ENCODE assay signal across 23 cellular contexts in genomic region chr10:119805702-119806230, GRCh38.
DNase-seq lines count a peak whose midpoint lies in the region; ATAC-seq, FAIRE-seq and TF ChIP-seq lines count a peak whose summit lies in the region.
"Had no signal": no experiment of that assay in that cellular context is flagged by ENCODE, and none has a peak within 500 bp of the region (broad histone marks: within the 10 kb centered on the region; RNA-seq: fewer than 3 reads in every experiment).

No MANE protein-coding gene starts in this region.

- no peak for ATAC-seq in heart left ventricle
- ATAC-seq: Right ventricle myocardium inferior had no signal

- CTCF ChIA-PET in A673 (lab: Charles Lee), result no interaction called here

- H3K27ac ChIP-seq in A673 (ENCODE audit: low read depth, low read length, poor library complexity, severe bottlenecking) (peak overlapping the region; percentile 76), astrocyte (ENCODE audit: low read depth, low read length) (peak overlapping the region; percentile 10), heart left ventricle (no peak overlapping the region)
- H3K27ac ChIP-seq: 22Rv1 had no signal

- H3K9me3 Mint-ChIP-seq in astrocyte (ENCODE audit: unreplicated experiment), result no peaks in the 10 kb centered on the region
- no peaks in the 10 kb centered on the region for H3K9me3 Mint-ChIP-seq in nephron progenitor cell

- no TSS peak for BruUV-seq in A673 (replicated peaks; lab: Mats Ljungman, UMichigan)

- 81 to 84% (median 83%) methylated on average over 5 of the region's 5 CpGs for WGBS in heart left ventricle, 4 donors

- H3K27me3 Mint-ChIP-seq in astrocyte (ENCODE audit: low read depth, unreplicated experiment) (no peaks in the 10 kb centered on the region), nephron progenitor cell (ENCODE audit: low read depth, poor library complexity) (no peaks in the 10 kb centered on the region)
- H3K27me3 Mint-ChIP-seq: B cell had no signal

- H3K4me3 ChIP-seq in A673 (ENCODE audit: low read depth, low read length, poor library complexity, severe bottlenecking) (no peak overlapping the region), astrocyte (ENCODE audit: insufficient read depth, low read depth, low read length) (no peak overlapping the region), endocrine pancreas (ENCODE audit: control insufficient read depth, insufficient read depth, low read length) (peak overlapping the region; percentile 1), heart left ventricle (no peak overlapping the region)
- H3K4me3 ChIP-seq: MG63 had no signal

- intact Hi-C loops in A673 (cut with micrococcal nuclease; ENCODE audit: unreplicated experiment) (no loop called here), heart left ventricle (cut with DNase I) (loop anchor here in 1 of 10 donors (10.0 kb wide), 1 partner anchor 51 kb away; no protein-coding TSS in a partner anchor)

- H3K27me3 ChIP-seq in A673 (replicated peaks; ENCODE audit: insufficient read depth, low read depth, low read length, poor library complexity) (no peaks in the 10 kb centered on the region), astrocyte (ENCODE audit: insufficient read depth, low read length) (no peaks in the 10 kb centered on the region), endocrine pancreas (ENCODE audit: control insufficient read depth, insufficient read depth, low read length) (no peaks in the 10 kb centered on the region), heart left ventricle (no peaks in the 10 kb centered on the region)
- H3K27me3 ChIP-seq: MG63 had no signal

- H3K4me2 ChIP-seq in astrocyte (ENCODE audit: low read length), result peak overlapping the region; percentile 64

- H2AFZ ChIP-seq in astrocyte (ENCODE audit: low read depth, low read length), result no peak overlapping the region

- H3K36me3 Mint-ChIP-seq in astrocyte (ENCODE audit: low read depth, unreplicated experiment) (no peaks in the 10 kb centered on the region), nephron progenitor cell (ENCODE audit: low read depth) (peaks cover 21% of the 10 kb centered on the region)

- peak overlapping the region; percentile 67 for H3K27ac Mint-ChIP-seq in astrocyte (ENCODE audit: unreplicated experiment)
- H3K27ac Mint-ChIP-seq in nephron progenitor cell, result peak overlapping the region; percentile 78
- H3K27ac Mint-ChIP-seq: B cell had no signal

- H3K36me3 ChIP-seq in A673 (ENCODE audit: insufficient read depth, low read length, poor library complexity, severe bottlenecking), result no peaks in the 10 kb centered on the region
- H3K36me3 ChIP-seq in astrocyte (ENCODE audit: insufficient read depth, low read length), result no peaks in the 10 kb centered on the region
- H3K36me3 ChIP-seq in endocrine pancreas (ENCODE audit: control insufficient read depth, insufficient read depth, low read length), result no peaks in the 10 kb centered on the region
- peaks cover 0 to 41% (median 22%) of the 10 kb centered on the region in 9 donors for H3K36me3 ChIP-seq in heart left ventricle
- H3K36me3 ChIP-seq: MG63 had no signal

- no peaks in the 10 kb centered on the region for H4K20me1 ChIP-seq in astrocyte (ENCODE audit: insufficient read depth, low read length)

- H3K4me1 Mint-ChIP-seq in astrocyte (ENCODE audit: low read depth, unreplicated experiment) (peaks cover 50% of the 10 kb centered on the region), nephron progenitor cell (peaks cover 6% of the 10 kb centered on the region)

- TF ChIP-seq POLR2A in heart left ventricle (IDR thresholded peaks at IDR 0.05), result no peak

- DNase-seq in A673 (ENCODE audit: low spot score) (peak; percentile 85), astrocyte (ENCODE audit: low read depth) (no peak), nephron progenitor cell (no peak), heart left ventricle (no peak), NK-92 (lab: John Stamatoyannopoulos, UW; ENCODE audit: unreplicated experiment) (no peak), NCI-H748 (lab: John Stamatoyannopoulos, UW; ENCODE audit: unreplicated experiment) (no peak)
- DNase-seq in central memory CD4-positive, alpha-beta T cell, result no peak
- DNase-seq: DMS79 treated with DMSO at 0.1 percent for 48 hours; H7; Kasumi-1; MG63; NCI-H1048; NCI-H1436; NCI-H1930; NCI-H345; NCI-H524 treated with DMSO at 0.1 percent for 48 hours; NK-92 treated with Interleukin-12 subunit alpha and Interleukin-12 subunit beta, amount 100 ng/mL, for 24 hours had no signal

- TF ChIP-seq CTCF in A673 (conservative IDR thresholded peaks at IDR 0.05; ENCODE audit: low read depth, low read length) (no peak), astrocyte (IDR thresholded peaks at IDR 0.05; ENCODE audit: insufficient read depth, low read depth, low read length) (no peak), nephron progenitor cell (IDR thresholded peaks at IDR 0.05) (no peak), heart left ventricle (IDR thresholded peaks at IDR 0.05) (no peak)

- no peak overlapping the region for H3K4me3 Mint-ChIP-seq in astrocyte (ENCODE audit: unreplicated experiment)
- H3K4me3 Mint-ChIP-seq in nephron progenitor cell, result no peak overlapping the region
- H3K4me3 Mint-ChIP-seq: B cell had no signal

- no peaks in the 10 kb centered on the region for H3K9me3 ChIP-seq in A673 (ENCODE audit: low read depth, low read length, poor library complexity, severe bottlenecking)
- no peaks in the 10 kb centered on the region for H3K9me3 ChIP-seq in astrocyte (ENCODE audit: insufficient read depth, low read depth, low read length)
- no peaks in the 10 kb centered on the region for H3K9me3 ChIP-seq in endocrine pancreas (ENCODE audit: control insufficient read depth, low read length)
- H3K9me3 ChIP-seq in heart left ventricle, result no peaks in the 10 kb centered on the region
- H3K9me3 ChIP-seq: MG63 had no signal

- no peaks in the 10 kb centered on the region for H3K79me2 ChIP-seq in astrocyte (ENCODE audit: insufficient read depth, low read length)

- H3K4me1 ChIP-seq in A673 (ENCODE audit: insufficient read depth, low read length, poor library complexity, severe bottlenecking), result peaks cover 34% of the 10 kb centered on the region
- H3K4me1 ChIP-seq in astrocyte (ENCODE audit: insufficient read depth, low read length), result peaks cover 10% of the 10 kb centered on the region
- H3K4me1 ChIP-seq in endocrine pancreas (ENCODE audit: control insufficient read depth, insufficient read depth, low read length), result peaks cover 8% of the 10 kb centered on the region
- no peaks in the 10 kb centered on the region for H3K4me1 ChIP-seq in heart left ventricle

- peak overlapping the region; percentile 47 for H3K9ac ChIP-seq in astrocyte (ENCODE audit: low read length)
- no peak overlapping the region for H3K9ac ChIP-seq in endocrine pancreas (ENCODE audit: control insufficient read depth, insufficient read depth, low read length)

- POLR2A ChIA-PET in A673 (lab: Charles Lee; ENCODE audit: low non-redundant PET), result interaction anchor here (0.6 kb wide), 1 partner anchor 25 kb away, joined by 6 read pairs; no protein-coding TSS in a partner anchor

- no peak for FAIRE-seq in astrocyte (lab: Jason Lieb, UNC)
- FAIRE-seq: HTR-8/SVneo, RCC 7860 had no signal

Comparison
In these comparisons a context has a peak if more than half of its experiments do, and no peak if none do; other contexts are left out.
1. H3K27ac ChIP-seq: peak in A673 (single experiment) and astrocyte (single experiment); none in heart left ventricle (0 of 12).